In the genomic region with DNA sequence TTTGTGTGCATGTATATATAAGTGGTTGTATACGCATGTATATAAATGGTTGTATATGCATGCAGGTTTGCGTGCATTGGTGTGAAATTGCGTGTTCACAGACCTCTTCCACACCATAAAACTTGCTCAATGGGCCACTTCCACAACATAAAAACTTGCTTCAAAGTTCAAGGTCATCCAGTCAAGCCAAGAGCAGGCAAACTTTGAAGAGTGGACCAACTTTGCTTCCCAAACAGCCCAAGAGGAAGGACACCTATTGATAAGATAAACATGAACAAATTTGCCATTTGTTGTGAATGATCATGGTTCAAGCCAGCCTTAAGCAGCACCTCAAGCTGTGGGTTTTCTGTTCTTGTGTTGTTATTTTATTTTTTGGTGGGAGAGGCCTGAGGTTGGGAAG, we compare ENCODE assay signal across 29 cellular contexts.
"Had no signal": no experiment of that assay in that cellular context is flagged by ENCODE, and none has a peak within 500 bp of the region (broad histone marks: within the 10 kb centered on the region; RNA-seq: fewer than 3 reads in every experiment).

No MANE protein-coding gene starts in this region.

- DNase-seq: colonic mucosa; cortex of kidney; dermis blood vessel endothelial cell; dorsolateral prefrontal cortex; effector CD4-positive, alpha-beta T cell; effector CD8-positive, alpha-beta T cell; effector memory CD4-positive, alpha-beta T cell; effector memory CD8-positive, alpha-beta T cell; endodermal cell; erythroblast; esophagus squamous epithelium; foreskin fibroblast; foreskin keratinocyte; foreskin melanocyte; gastrocnemius medialis; glutamatergic neuron; head of caudate nucleus; heart left ventricle; heart right ventricle had no signal

- H3K4me1 ChIP-seq: foreskin keratinocyte, gastroesophageal sphincter had no signal

- H3K9me3 Mint-ChIP-seq: dendritic cell treated with granulocyte-macrophage colony-stimulating factor and Interleukin-4, amounts not matched to agents 40 ng/mL and 50 ng/mL, for 4 days; effector memory CD8-positive, alpha-beta T cell had no signal

- ATAC-seq: effector memory CD8-positive, alpha-beta T cell; esophagus mucosa; foreskin keratinocyte; gastrocnemius medialis; gastroesophageal sphincter; heart left ventricle; heart right ventricle had no signal

- H3K4me3 Mint-ChIP-seq: dendritic cell treated with granulocyte-macrophage colony-stimulating factor and Interleukin-4, amounts not matched to agents 40 ng/mL and 50 ng/mL, for 4 days; effector memory CD8-positive, alpha-beta T cell; endodermal cell had no signal

- H3K4me3 ChIP-seq: colonic mucosa, coronary artery, dorsolateral prefrontal cortex, esophagus muscularis mucosa, esophagus squamous epithelium, gastrocnemius medialis, gastroesophageal sphincter, heart left ventricle, heart right ventricle had no signal

- H3K9me3 ChIP-seq: colonic mucosa, esophagus muscularis mucosa, esophagus squamous epithelium, gastrocnemius medialis, gastroesophageal sphincter had no signal

- H3K27me3 ChIP-seq: colonic mucosa, dorsolateral prefrontal cortex, esophagus muscularis mucosa, esophagus squamous epithelium, foreskin keratinocyte, gastrocnemius medialis, heart left ventricle, heart right ventricle had no signal

- H3K27ac Mint-ChIP-seq: dendritic cell treated with granulocyte-macrophage colony-stimulating factor and Interleukin-4, amounts not matched to agents 40 ng/mL and 50 ng/mL, for 4 days; effector memory CD8-positive, alpha-beta T cell; endodermal cell had no signal

- FAIRE-seq: colon, endometrium, endothelial cell of umbilical vein, frontal cortex had no signal

- H3K36me3 ChIP-seq: colonic mucosa, esophagus muscularis mucosa, esophagus squamous epithelium, gastrocnemius medialis, gastroesophageal sphincter, heart left ventricle, heart right ventricle had no signal

- H3K27ac ChIP-seq: colonic mucosa, coronary artery, dorsolateral prefrontal cortex, epithelial cell of prostate, esophagus muscularis mucosa, esophagus squamous epithelium, foreskin keratinocyte, gastroesophageal sphincter, heart left ventricle, heart right ventricle had no signal
